Comparison of ENCODE assay signal across 22 cellular contexts in genomic region chr6:133428299-133428698, GRCh38.
DNase-seq lines count a peak whose midpoint lies in the region; ATAC-seq and TF ChIP-seq lines count a peak whose summit lies in the region.
"Had no signal": no experiment of that assay in that cellular context is flagged by ENCODE, and none has a peak within 500 bp of the region (broad histone marks: within the 10 kb centered on the region; RNA-seq: fewer than 3 reads in every experiment).

No MANE protein-coding gene starts in this region.

- H3K9me3 Mint-ChIP-seq in activated T-cell treated with anti-CD3 and anti-CD28 coated beads, Interleukin-2, amount 50 U/mL, for 72 hours = peaks cover 0 to 2% of the 10 kb centered on the region in 2 donors

- H3K4me1 ChIP-seq in gastrocnemius medialis = peaks cover 33 to 44% of the 10 kb centered on the region in 2 donors
- H3K4me1 ChIP-seq: HAP-1 had no signal

- H3K27ac Mint-ChIP-seq in activated T-cell treated with anti-CD3 and anti-CD28 coated beads, Interleukin-2, amount 50 U/mL, for 72 hours = no peak overlapping the region
- H3K27ac Mint-ChIP-seq: CD4-positive, alpha-beta memory T cell; IgD-negative memory B cell had no signal

- TF ChIP-seq POLR2A in gastrocnemius medialis (IDR thresholded peaks at IDR 0.05) = no peak

- no peak overlapping the region for H3K4me3 ChIP-seq in gastrocnemius medialis
- H3K4me3 ChIP-seq: BLaER1, HAP-1, MG63 had no signal

- H3K4me3 Mint-ChIP-seq in activated T-cell treated with anti-CD3 and anti-CD28 coated beads, Interleukin-2, amount 50 U/mL, for 72 hours = no peak overlapping the region
- H3K4me3 Mint-ChIP-seq: CD4-positive, alpha-beta memory T cell; IgD-negative memory B cell had no signal

- no peaks in the 10 kb centered on the region for H3K9me3 ChIP-seq in gastrocnemius medialis
- H3K9me3 ChIP-seq: HAP-1, MG63 had no signal

- intact Hi-C loops in gastrocnemius medialis (cut with DNase I; ENCODE audit: low total_unique reads) = no loop called here

- H3K27ac ChIP-seq in gastrocnemius medialis = peak overlapping the region in 3 of 4 donors; percentile 15 to 59 (median 56)
- H3K27ac ChIP-seq: BLaER1, HL-60 had no signal

- ATAC-seq in gastrocnemius medialis (no peak), GM18498 (IDR thresholded peaks at IDR 0.05; ENCODE audit: unreplicated experiment) (no peak)
- no peak for ATAC-seq in activated T-cell treated with anti-CD3 and anti-CD28 coated beads, Interleukin-2, amount 50 U/mL, for 72 hours (replicated peaks in 1 of 2)
- ATAC-seq: PC-3 had no signal

- no peaks in the 10 kb centered on the region for H3K36me3 ChIP-seq in gastrocnemius medialis
- H3K36me3 ChIP-seq: HAP-1, MG63 had no signal

- peak; percentile 25; the same call in 1 of the 2 replicates for TF ChIP-seq RAD21 in Ishikawa (IDR thresholded peaks at IDR 0.05; ENCODE audit: low read depth)

- H3K27me3 ChIP-seq in gastrocnemius medialis = no peaks in the 10 kb centered on the region
- H3K27me3 ChIP-seq: BLaER1, MG63 had no signal

- H3K36me3 Mint-ChIP-seq in activated T-cell treated with anti-CD3 and anti-CD28 coated beads, Interleukin-2, amount 50 U/mL, for 72 hours (ENCODE audit: insufficient read depth in 2 of 2) = no peaks in the 10 kb centered on the region
- H3K36me3 Mint-ChIP-seq: CD4-positive, alpha-beta memory T cell; IgD-negative memory B cell had no signal

- TF ChIP-seq EP300 in Ishikawa (IDR thresholded peaks at IDR 0.05; ENCODE audit: borderline replicate concordance) = peak; percentile 94

- no peaks in the 10 kb centered on the region for H3K4me1 Mint-ChIP-seq in activated T-cell treated with anti-CD3 and anti-CD28 coated beads, Interleukin-2, amount 50 U/mL, for 72 hours (ENCODE audit: low read depth)
- H3K4me1 Mint-ChIP-seq: CD4-positive, alpha-beta memory T cell had no signal

- TF ChIP-seq CTCF in gastrocnemius medialis (IDR thresholded peaks at IDR 0.05 in 4 of 5, conservative IDR thresholded peaks at IDR 0.05 in 1 of 5) (no peak), GM10266 (IDR thresholded peaks at IDR 0.05; ENCODE audit: control insufficient read depth, insufficient read depth, low read depth, missing control alignments) (no peak)

- in situ Hi-C loops in gastrocnemius medialis (cut with MboI; ENCODE audit: low sequenced_read_pairs in 4 of 4) = no loop called here

- DNase-seq in amniotic epithelial cell (ENCODE audit: low read depth) = peak; percentile 18
- peak; percentile 68 for DNase-seq in islet precursor cell
- no peak for DNase-seq in gastrocnemius medialis
- no peak for DNase-seq in GM10266 (ENCODE audit: extremely low spot score)
- DNase-seq in NCI-H2227 (lab: John Stamatoyannopoulos, UW; ENCODE audit: unreplicated experiment) = no peak
- no peak for DNase-seq in activated T-cell treated with anti-CD3 and anti-CD28 coated beads, Interleukin-2, amount 50 U/mL, for 72 hours
- DNase-seq: CD4-positive, alpha-beta memory T cell; Kasumi-1; MG63; NCI-H1092; NCI-H2081 treated with DMSO at 0.1 percent for 48 hours; NCI-H345; NCI-H526; PC-3; RPMI8226; SHP77 treated with DMSO at 0.1 percent for 48 hours had no signal

- no peaks in the 10 kb centered on the region for H3K27me3 Mint-ChIP-seq in activated T-cell treated with anti-CD3 and anti-CD28 coated beads, Interleukin-2, amount 50 U/mL, for 72 hours (ENCODE audit: low read depth)

TF ChIP-seq in Ishikawa, 13 proteins besides CTCF, POLR2A, EP300 and RAD21:
- TF ChIP-seq YY1 (IDR thresholded peaks at IDR 0.05; ENCODE audit: low read depth) (peak; percentile 35; the same call in 1 of the 2 replicates), TAF1 (IDR thresholded peaks at IDR 0.05; ENCODE audit: low read depth) (no peak), CREB1 (IDR thresholded peaks at IDR 0.05; ENCODE audit: low read depth) (peak; percentile 85), TEAD4 (IDR thresholded peaks at IDR 0.05) (peak; percentile 98), TCF12 (IDR thresholded peaks at IDR 0.05; ENCODE audit: low read depth) (peak; percentile 95), ZBTB7A (IDR thresholded peaks at IDR 0.05; ENCODE audit: low read depth) (no peak), MAX (IDR thresholded peaks at IDR 0.05) (peak; percentile 20), USF1 (IDR thresholded peaks at IDR 0.05) (no peak), CEBPB (IDR thresholded peaks at IDR 0.05) (peak; percentile 39; the same call in 1 of the 2 replicates), FOXM1 (IDR thresholded peaks at IDR 0.05; ENCODE audit: borderline replicate concordance, low read depth) (peak; percentile 93), EGR1 (IDR thresholded peaks at IDR 0.05) (no peak), NFIC (IDR thresholded peaks at IDR 0.05) (peak; percentile 67), REST (IDR thresholded peaks at IDR 0.05; ENCODE audit: low read depth) (no peak)

Comparison
In these comparisons a context has a peak if more than half of its experiments do, and no peak if none do; other contexts are left out.
1. DNase-seq: peak in amniotic epithelial cell (single experiment) and islet precursor cell (single experiment); none in gastrocnemius medialis (0 of 2), GM10266 (single experiment), NCI-H2227 (single experiment) and activated T-cell treated with anti-CD3 and anti-CD28 coated beads, Interleukin-2, amount 50 U/mL, for 72 hours (0 of 2).